Comparison of ENCODE assay signal across 8 cellular contexts in the genomic region with DNA sequence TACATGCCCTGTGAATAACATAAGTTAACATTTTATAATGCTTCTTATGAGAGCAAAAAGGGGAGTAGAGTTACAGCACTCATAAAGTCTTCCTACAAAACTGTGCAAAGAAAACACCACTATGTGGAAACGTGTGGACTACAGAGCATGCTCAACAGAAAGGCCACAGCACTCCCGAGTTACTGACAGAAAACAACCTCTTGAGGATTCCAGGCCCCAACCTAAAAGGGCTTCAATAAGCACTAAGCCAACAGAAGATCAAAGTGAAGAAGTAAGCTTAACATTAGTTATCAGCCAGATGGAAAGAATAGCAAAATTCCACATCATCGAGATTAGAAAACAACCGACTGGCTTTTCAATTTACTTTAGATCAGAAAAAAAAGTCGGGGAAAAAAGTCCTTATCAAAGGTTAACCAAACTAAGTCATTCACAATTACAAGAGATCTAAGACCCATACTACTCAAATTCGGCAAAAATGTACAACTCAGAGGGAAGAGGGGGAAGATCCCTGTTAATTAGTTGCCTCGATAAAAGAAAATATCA. TPM values are rescaled to one million over a fixed set of nuclear protein-coding genes. Genes with fewer than 3 reads are reported as not detected.
DNase-seq lines count a peak whose midpoint lies in the region; ATAC-seq and TF ChIP-seq lines count a peak whose summit lies in the region.

No MANE protein-coding gene starts in this region.

- CTCF ChIA-PET in naive thymus-derived CD4-positive, alpha-beta T cell (lab: Charles Lee) = interaction anchor here (0.8 to 5.0 kb wide), 5 partner anchors 17 to 395 kb away, joined by 3 to 21 read pairs (median 3); partner anchors contain the start of gene AVL9

- H3K36me3 ChIP-seq in Peyer's patch (no peaks in the 10 kb centered on the region), ectodermal cell (ENCODE audit: control insufficient read depth, insufficient read depth, low read length) (no peaks in the 10 kb centered on the region)
- no peaks in the 10 kb centered on the region for H3K36me3 ChIP-seq in naive thymus-derived CD4-positive, alpha-beta T cell (ENCODE audit: control insufficient read depth in 2 of 3, insufficient read depth in 3 of 3, low read length in 3 of 3)

- H3K9me3 ChIP-seq in Peyer's patch (no peaks in the 10 kb centered on the region), ectodermal cell (ENCODE audit: control insufficient read depth, low read length) (no peaks in the 10 kb centered on the region)
- no peaks in the 10 kb centered on the region for H3K9me3 ChIP-seq in naive thymus-derived CD4-positive, alpha-beta T cell (ENCODE audit: control insufficient read depth in 2 of 3, low read length in 3 of 3)

- peak overlapping the region; percentile 99 to 100 (median 100) for H3K27ac ChIP-seq in Peyer's patch
- no peak overlapping the region for H3K27ac ChIP-seq in ectodermal cell (ENCODE audit: insufficient read depth, low read depth, low read length, poor library complexity, severe bottlenecking)
- H3K27ac ChIP-seq in naive thymus-derived CD4-positive, alpha-beta T cell (ENCODE audit: low read depth, low read length) = peak overlapping the region; percentile 94

- peak overlapping the region; percentile 91 to 99 (median 98) for H3K4me3 ChIP-seq in Peyer's patch
- H3K4me3 ChIP-seq in ectodermal cell (ENCODE audit: insufficient read depth, low read depth, low read length) = peak overlapping the region; percentile 82
- H3K4me3 ChIP-seq in naive thymus-derived CD4-positive, alpha-beta T cell (ENCODE audit: low read length) = peak overlapping the region; percentile 76

- H3K9me3 Mint-ChIP-seq in activated T-cell treated with anti-CD3 and anti-CD28 coated beads, Interleukin-2, amount 50 U/mL, for 72 hours = no peaks in the 10 kb centered on the region
- peaks cover 0 to 3% (median 0%) of the 10 kb centered on the region in 11 donors for H3K9me3 Mint-ChIP-seq in naive thymus-derived CD4-positive, alpha-beta T cell

- peak overlapping the region; percentile 99 for H3K27ac Mint-ChIP-seq in activated T-cell treated with anti-CD3 and anti-CD28 coated beads, Interleukin-2, amount 50 U/mL, for 72 hours
- H3K27ac Mint-ChIP-seq in naive thymus-derived CD4-positive, alpha-beta T cell = peak overlapping the region; percentile 95 to 100 (median 99)

- peak overlapping the region; percentile 92 to 95 for H3K4me3 Mint-ChIP-seq in activated T-cell treated with anti-CD3 and anti-CD28 coated beads, Interleukin-2, amount 50 U/mL, for 72 hours
- H3K4me3 Mint-ChIP-seq in naive thymus-derived CD4-positive, alpha-beta T cell = peak overlapping the region; percentile 90 to 100 (median 98)

- H3K4me1 ChIP-seq in Peyer's patch = peaks cover 0 to 50% (median 4%) of the 10 kb centered on the region in 4 donors
- peaks cover 9% of the 10 kb centered on the region for H3K4me1 ChIP-seq in ectodermal cell (ENCODE audit: control insufficient read depth, insufficient read depth, low read length)
- peaks cover 32 to 33% of the 10 kb centered on the region in 2 donors for H3K4me1 ChIP-seq in naive thymus-derived CD4-positive, alpha-beta T cell (ENCODE audit: control insufficient read depth in 2 of 2, insufficient read depth in 2 of 2, low read length in 2 of 2)

- 14 to 27% methylated on average over 7 of the region's 7 CpGs for WGBS in ectodermal cell, 2 experiments

- H3K4me1 Mint-ChIP-seq in activated T-cell treated with anti-CD3 and anti-CD28 coated beads, Interleukin-2, amount 50 U/mL, for 72 hours (ENCODE audit: low read depth) = peaks cover 72% of the 10 kb centered on the region
- peaks cover 43 to 68% (median 66%) of the 10 kb centered on the region in 7 donors for H3K4me1 Mint-ChIP-seq in naive thymus-derived CD4-positive, alpha-beta T cell

- TF ChIP-seq POLR2A in Peyer's patch (IDR thresholded peaks at IDR 0.05) = no peak

- H3K27me3 ChIP-seq in Peyer's patch (no peaks in the 10 kb centered on the region), ectodermal cell (ENCODE audit: control insufficient read depth, insufficient read depth, low read length, poor library complexity, severe bottlenecking) (peaks cover 10% of the 10 kb centered on the region)
- H3K27me3 ChIP-seq in naive thymus-derived CD4-positive, alpha-beta T cell (ENCODE audit: control insufficient read depth in 2 of 2, insufficient read depth in 2 of 2, low read length in 2 of 2) = no peaks in the 10 kb centered on the region

- H3K36me3 Mint-ChIP-seq in activated T-cell treated with anti-CD3 and anti-CD28 coated beads, Interleukin-2, amount 50 U/mL, for 72 hours (ENCODE audit: insufficient read depth in 2 of 2) = peaks cover 6 to 8% of the 10 kb centered on the region in 2 donors
- H3K36me3 Mint-ChIP-seq in naive thymus-derived CD4-positive, alpha-beta T cell = peaks cover 0 to 9% (median 5%) of the 10 kb centered on the region in 5 donors

- DNase-seq in activated T-cell treated with anti-CD3 and anti-CD28 coated beads, Interleukin-2, amount 50 U/mL, for 72 hours = no peak
- no peak for DNase-seq in activated T-cell treated with anti-CD3 and anti-CD28 coated beads, Interleukin-2, amount 50 U/mL, for 1 hour
- DNase-seq in Peyer's patch (no peak), ecto neural progenitor cell (ENCODE audit: low spot score) (no peak), cerebellar nuclear complex (lab: John Stamatoyannopoulos, UW) (no peak), NK-92 (lab: John Stamatoyannopoulos, UW; ENCODE audit: unreplicated experiment) (no peak)
- no peak for DNase-seq in naive thymus-derived CD4-positive, alpha-beta T cell

- no peaks in the 10 kb centered on the region for H3K27me3 Mint-ChIP-seq in activated T-cell treated with anti-CD3 and anti-CD28 coated beads, Interleukin-2, amount 50 U/mL, for 72 hours (ENCODE audit: low read depth)
- H3K27me3 Mint-ChIP-seq in naive thymus-derived CD4-positive, alpha-beta T cell = peaks cover 0 to 2% (median 0%) of the 10 kb centered on the region in 5 donors

- no peak for ATAC-seq in activated T-cell treated with anti-CD3 and anti-CD28 coated beads, Interleukin-2, amount 50 U/mL, for 72 hours (replicated peaks in 1 of 2)
- ATAC-seq in naive thymus-derived CD4-positive, alpha-beta T cell = no peak

- intact Hi-C loops in naive thymus-derived CD4-positive, alpha-beta T cell (cut with micrococcal nuclease) = loop anchor here (1.0 to 5.0 kb wide), 9 partner anchors 11 to 399 kb away; partner anchors contain the start of genes LSM5 (in 1 of the 2) and RP9 (in 1 of the 2)

- no peak for TF ChIP-seq CTCF in Peyer's patch (IDR thresholded peaks at IDR 0.05)

- POLR2A ChIA-PET in naive thymus-derived CD4-positive, alpha-beta T cell (lab: Charles Lee) = interaction anchor here (0.7 to 6.4 kb wide), 13 partner anchors 8 to 395 kb away, joined by 4 to 78 read pairs (median 7); partner anchors contain the start of genes AVL9 and NT5C3A

RNA-seq across cellular contexts. Expression of gene KBTBD2, which starts 1.5 kb away (rescaled TPM):
- total RNA-seq in activated T-cell treated with anti-CD3 and anti-CD28 coated beads, Interleukin-2, amount 50 U/mL, for 72 hours = 10 to 100 TPM; 30.1 to 35.9 TPM
- total RNA-seq in Peyer's patch = 10 to 100 TPM; 22.2 to 43.7 (median 28.4) TPM
- polyA plus RNA-seq in ectodermal cell (2013, experiment 1 of 4) = 24.2 TPM
- polyA plus RNA-seq in ectodermal cell (2013, experiment 2 of 4) = 26.6 TPM
- 23.4 TPM for polyA plus RNA-seq in ectodermal cell (2013, experiment 3 of 4)
- polyA plus RNA-seq in ectodermal cell (2013, experiment 4 of 4) = 23.5 TPM
- total RNA-seq in naive thymus-derived CD4-positive, alpha-beta T cell = 100 to 1,000 TPM in 2 of 5 experiments, 10 to 100 TPM in 3; 46.8 to 116 (median 66.3) TPM
- polyA plus RNA-seq in naive thymus-derived CD4-positive, alpha-beta T cell = 10 to 100 TPM; 18.4 to 22.5 TPM
